In the genomic region with DNA sequence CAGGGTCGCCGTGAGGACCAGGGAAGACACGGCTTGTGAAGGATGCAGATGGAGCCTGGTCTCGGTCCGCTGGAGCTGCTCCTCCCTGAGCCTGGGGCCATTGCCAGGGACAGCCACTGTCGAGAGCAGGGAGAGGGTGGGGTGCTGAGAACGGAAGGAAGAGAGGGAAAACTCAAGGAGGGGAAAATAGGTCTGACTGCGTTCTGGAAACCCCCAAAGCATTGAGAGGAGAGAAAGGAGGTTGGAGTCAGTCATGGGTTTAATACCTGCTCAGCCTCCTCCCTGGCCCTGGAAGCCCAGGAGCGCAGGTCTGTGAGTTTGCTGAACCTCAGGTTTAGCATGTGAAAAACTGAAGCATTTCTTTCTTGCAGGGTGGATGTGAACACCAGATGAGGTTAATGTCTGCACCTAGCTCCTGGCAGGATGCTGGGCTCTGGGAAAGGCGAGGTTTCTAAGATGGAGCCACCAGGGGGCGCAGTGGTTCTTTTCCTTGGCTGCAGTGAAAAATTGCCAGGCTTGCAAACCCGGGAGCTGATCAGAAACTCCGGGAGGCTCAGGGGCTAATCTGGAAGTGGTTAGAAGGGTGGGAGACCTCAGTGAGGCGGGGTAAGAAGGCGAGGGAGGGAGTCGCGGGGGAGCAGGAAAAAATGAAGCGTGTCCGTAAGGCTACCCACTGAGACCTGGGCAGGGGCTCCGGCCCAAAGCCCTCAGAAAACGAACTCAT, we compare ENCODE assay signal across 8 cellular contexts. TPM values are rescaled to one million over a fixed set of nuclear protein-coding genes. Genes with fewer than 3 reads are reported as not detected.
DNase-seq lines count a peak whose midpoint lies in the region; TF ChIP-seq lines count a peak whose summit lies in the region.

No MANE protein-coding gene starts in this region.

- H3K9me3 ChIP-seq in SJSA1 (replicated peaks) (no peaks in the 10 kb centered on the region), ovary (no peaks in the 10 kb centered on the region)

- peak in 1 of 3 donors; percentile 19 for TF ChIP-seq CTCF in ovary (IDR thresholded peaks at IDR 0.05)
- TF ChIP-seq CTCF in type B pancreatic cell (conservative IDR thresholded peaks at IDR 0.05): peak; percentile 89

- TF ChIP-seq POLR2A in ovary (IDR thresholded peaks at IDR 0.05): no peak

- peaks cover 9% of the 10 kb centered on the region for H3K4me1 ChIP-seq in SJSA1 (replicated peaks)
- H3K4me1 ChIP-seq in ovary (ENCODE audit: insufficient read depth): no peaks in the 10 kb centered on the region

- H3K27me3 Mint-ChIP-seq in type B pancreatic cell: no peaks in the 10 kb centered on the region

- H3K4me3 Mint-ChIP-seq in type B pancreatic cell: peak overlapping the region; percentile 69

- 62 to 64% (median 64%) methylated on average over 21 of the region's 21 CpGs for WGBS in ovary, 3 donors

- DNase-seq in DMS53 treated with DMSO at 0.1 percent for 48 hours (lab: John Stamatoyannopoulos, UW; ENCODE audit: unreplicated experiment): peak; percentile 83
- DNase-seq in LoVo (ENCODE audit: low spot score): peak; percentile 73
- DNase-seq in SJSA1 (ENCODE audit: low read depth in 1 of 2, low spot score in 2 of 2): peak; percentile 46 to 74
- peak; percentile 23 to 63 (median 57) for DNase-seq in activated naive CD4-positive, alpha-beta T cell (lab: John Stamatoyannopoulos, UW)
- DNase-seq in germinal center (ENCODE audit: low spot score): peak; percentile 70
- peak; percentile 36 to 76 (median 63) for DNase-seq in ovary
- peak; percentile 84 for DNase-seq in type B pancreatic cell (ENCODE audit: extremely low spot score, unreplicated experiment)
- DNase-seq in NCI-H128 (lab: John Stamatoyannopoulos, UW; ENCODE audit: unreplicated experiment): no peak

- no peaks in the 10 kb centered on the region for H3K36me3 ChIP-seq in SJSA1
- H3K36me3 ChIP-seq in ovary: no peaks in the 10 kb centered on the region

- no peak for TF ChIP-seq EP300 in ovary (IDR thresholded peaks at IDR 0.05)

- H3K27me3 ChIP-seq in SJSA1 (replicated peaks): no peaks in the 10 kb centered on the region
- no peaks in the 10 kb centered on the region for H3K27me3 ChIP-seq in ovary

- H3K36me3 Mint-ChIP-seq in type B pancreatic cell: no peaks in the 10 kb centered on the region

- H3K27ac ChIP-seq in SJSA1: no peak overlapping the region
- no peak overlapping the region for H3K27ac ChIP-seq in ovary

- intact Hi-C loops in ovary (cut with DNase I): no loop called here

- H3K4me1 Mint-ChIP-seq in type B pancreatic cell (ENCODE audit: unreplicated experiment): peaks cover 42% of the 10 kb centered on the region

- H3K4me3 ChIP-seq in SJSA1 (no peak overlapping the region), ovary (no peak overlapping the region)

- H3K9me3 Mint-ChIP-seq in type B pancreatic cell: no peaks in the 10 kb centered on the region

- peak overlapping the region; percentile 58 for H3K27ac Mint-ChIP-seq in type B pancreatic cell

RNA-seq across cellular contexts. Expression of a gene that starts 33.6 kb away (rescaled TPM):
- total RNA-seq in SJSA1 (2014; rRNA removed; shearing (Covaris generic)): 32.2 and 37.6 TPM in 2 replicates
- total RNA-seq in ovary (10 to 100 TPM; 28.1 to 62.5 (median 45.3) TPM), type B pancreatic cell (ENCODE audit: low replicate concordance) (47.0 and 57.3 TPM in 2 replicates)
- polyA plus RNA-seq in ovary: 10 to 100 TPM; 20.3 to 45.7 TPM

RNA-seq across cellular contexts. Expression of a gene that starts 45.2 kb away (rescaled TPM):
- total RNA-seq in SJSA1 (2014; rRNA removed; shearing (Covaris generic)): not detected in 2 replicates
- total RNA-seq in ovary (under 1 TPM in 6 of 7 donors, not detected in 1; 0.05 to 0.57 (median 0.36) TPM), type B pancreatic cell (ENCODE audit: low replicate concordance) (1.9 and 4.2 TPM in 2 replicates)
- polyA plus RNA-seq in ovary: under 1 TPM; 0.04 to 0.05 TPM
